ENCODE assay signal across 15 cellular contexts in the genomic region with DNA sequence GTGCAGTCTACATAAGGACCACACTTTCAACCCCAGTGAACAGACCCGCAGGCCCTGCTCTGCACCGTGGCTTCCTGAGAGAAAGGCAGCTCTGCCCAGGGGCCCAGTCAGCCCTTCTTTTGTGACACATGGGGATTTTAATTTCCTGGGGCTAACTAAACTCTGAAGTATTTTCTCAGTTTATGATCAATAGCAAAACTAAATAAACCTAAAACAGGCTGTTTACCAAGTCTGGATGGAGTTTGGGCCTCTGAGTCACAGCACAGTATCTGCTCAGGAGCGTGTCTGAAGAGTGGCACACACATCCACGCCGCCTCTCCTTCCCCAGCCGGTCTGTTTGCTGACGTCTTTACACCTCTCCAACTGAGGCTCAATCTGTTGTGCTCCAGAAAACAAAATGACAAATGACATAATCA.
DNase-seq lines count a peak whose midpoint lies in the region; ATAC-seq and TF ChIP-seq lines count a peak whose summit lies in the region.
"Had no signal": no experiment of that assay in that cellular context is flagged by ENCODE, and none has a peak within 500 bp of the region (broad histone marks: within the 10 kb centered on the region; RNA-seq: fewer than 3 reads in every experiment).

No MANE protein-coding gene starts in this region.

- H3K4me3 ChIP-seq in effector memory CD4-positive, alpha-beta T cell (ENCODE audit: insufficient read depth, low read depth, low read length, poor library complexity, severe bottlenecking): no peak overlapping the region
- no peak overlapping the region for H3K4me3 ChIP-seq in left lung
- H3K4me3 ChIP-seq: ascending aorta, lung had no signal

- H3K9me3 ChIP-seq in effector memory CD4-positive, alpha-beta T cell (ENCODE audit: control insufficient read depth, low read length): no peaks in the 10 kb centered on the region
- H3K9me3 ChIP-seq in left lung: no peaks in the 10 kb centered on the region
- H3K9me3 ChIP-seq: ascending aorta had no signal

- no peaks in the 10 kb centered on the region for H3K4me1 ChIP-seq in effector memory CD4-positive, alpha-beta T cell (ENCODE audit: control insufficient read depth, insufficient read depth, low read length, poor library complexity, severe bottlenecking)
- no peaks in the 10 kb centered on the region for H3K4me1 ChIP-seq in left lung

- no peak for TF ChIP-seq CTCF in left lung (IDR thresholded peaks at IDR 0.05)

- no peak overlapping the region for H3K27ac ChIP-seq in effector memory CD4-positive, alpha-beta T cell (ENCODE audit: insufficient read depth, low read length, poor library complexity, severe bottlenecking)
- H3K27ac ChIP-seq in left lung: no peak overlapping the region
- H3K27ac ChIP-seq: ascending aorta had no signal

- peak; percentile 37 to 47 for DNase-seq in stimulated activated CD4-positive, alpha-beta T cell treated with anti-CD3 and anti-CD28 coated beads, Interleukin-2, amount 100 ng/mL, for 24 hours
- DNase-seq in stimulated activated CD4-positive, alpha-beta T cell treated with anti-CD3 and anti-CD28 coated beads, Interleukin-2, amount 100 ng/mL, for 48 hours: no peak
- DNase-seq in activated CD4-positive, alpha-beta T cell treated with anti-CD3 and anti-CD28 coated beads for 48 hours: peak; percentile 56
- DNase-seq in effector memory CD4-positive, alpha-beta T cell: peak in 2 of 3 donors; percentile 25 to 44
- DNase-seq in NCI-H748 (lab: John Stamatoyannopoulos, UW; ENCODE audit: unreplicated experiment): no peak
- DNase-seq in GF-D8 (lab: John Stamatoyannopoulos, UW): no peak
- no peak for DNase-seq in left lung
- DNase-seq: DMS79, KBM-7, NCI-H1417, NCI-H446, trophoblast cell had no signal

- ATAC-seq in GM19455 (IDR thresholded peaks at IDR 0.05; ENCODE audit: unreplicated experiment) (no peak), left lung (no peak)

- no peaks in the 10 kb centered on the region for H3K27me3 ChIP-seq in effector memory CD4-positive, alpha-beta T cell (replicated peaks; ENCODE audit: control insufficient read depth, insufficient read depth, low read length, poor library complexity, severe bottlenecking)
- H3K27me3 ChIP-seq in left lung: no peaks in the 10 kb centered on the region
- H3K27me3 ChIP-seq: ascending aorta had no signal

- H3K36me3 ChIP-seq in effector memory CD4-positive, alpha-beta T cell (ENCODE audit: control insufficient read depth, insufficient read depth, low read length): no peaks in the 10 kb centered on the region
- H3K36me3 ChIP-seq in left lung: no peaks in the 10 kb centered on the region
- H3K36me3 ChIP-seq: ascending aorta had no signal

- intact Hi-C loops in left lung (cut with DNase I): no loop called here

Comparison
In these comparisons a context has a peak if more than half of its experiments do, and no peak if none do; other contexts are left out.
1. DNase-seq: peak in stimulated activated CD4-positive, alpha-beta T cell treated with anti-CD3 and anti-CD28 coated beads, Interleukin-2, amount 100 ng/mL, for 24 hours (2 of 2), activated CD4-positive, alpha-beta T cell treated with anti-CD3 and anti-CD28 coated beads for 48 hours (single experiment) and effector memory CD4-positive, alpha-beta T cell (2 of 3); none in stimulated activated CD4-positive, alpha-beta T cell treated with anti-CD3 and anti-CD28 coated beads, Interleukin-2, amount 100 ng/mL, for 48 hours (0 of 2), NCI-H748 (single experiment), GF-D8 (single experiment) and left lung (0 of 2).